In the genomic region with DNA sequence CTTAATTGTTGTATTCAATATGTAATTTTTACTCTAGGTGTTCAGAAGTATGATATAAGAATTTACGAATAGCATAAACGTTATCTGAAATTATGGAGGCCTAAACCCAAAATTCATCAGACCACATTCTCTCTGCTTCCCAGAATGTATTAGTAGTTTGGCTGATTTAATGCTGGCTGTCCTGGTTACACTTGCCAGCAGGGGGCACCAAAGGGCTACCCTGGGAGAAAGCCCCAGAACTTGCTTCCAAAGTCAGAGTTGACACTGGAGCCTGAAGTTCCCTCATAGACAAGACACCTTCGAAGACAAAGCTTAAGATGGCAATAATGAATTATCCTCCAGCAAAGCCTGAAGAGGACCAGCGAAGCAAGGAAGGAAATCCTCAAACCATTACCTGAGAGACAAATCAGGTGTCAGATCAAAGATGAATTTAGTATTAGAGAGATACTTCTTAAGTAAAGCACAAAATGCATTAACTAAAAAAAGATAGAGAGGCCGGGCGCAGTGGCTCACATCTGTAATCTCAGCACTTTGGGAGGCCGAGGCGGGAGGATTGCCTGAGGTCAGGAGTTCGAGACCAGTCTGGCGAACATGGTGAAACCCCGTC, we compare ENCODE assay signal across 9 cellular contexts. TPM values are rescaled to one million over a fixed set of nuclear protein-coding genes. Genes with fewer than 3 reads are reported as not detected.
A peak's percentile ranks its signal among the peaks of the same experiment; 100 is the strongest.
DNase-seq lines count a peak whose midpoint lies in the region; ATAC-seq and TF ChIP-seq lines count a peak whose summit lies in the region.
"Had no signal": no experiment of that assay in that cellular context is flagged by ENCODE, and none has a peak within 500 bp of the region (broad histone marks: within the 10 kb centered on the region; RNA-seq: fewer than 3 reads in every experiment).

No MANE protein-coding gene starts in this region.

- TF ChIP-seq CTCF in DOHH2 (IDR thresholded peaks at IDR 0.05; ENCODE audit: low read depth, low read length, poor library complexity, severe bottlenecking) (peak; percentile 68), kidney epithelial cell (IDR thresholded peaks at IDR 0.05; ENCODE audit: insufficient read depth, low read length, poor library complexity, severe bottlenecking) (peak; percentile 71)

- H3K27ac ChIP-seq in DOHH2 (ENCODE audit: low read depth, low read length) = no peak overlapping the region

- H3K36me3 Mint-ChIP-seq in activated naive CD8-positive, alpha-beta T cell treated with anti-CD3 and anti-CD28 coated beads, Interleukin-2, amount 50 U/mL, for 24 hours (ENCODE audit: low read depth) = no peaks in the 10 kb centered on the region

- H3K4me3 Mint-ChIP-seq in activated naive CD8-positive, alpha-beta T cell treated with anti-CD3 and anti-CD28 coated beads, Interleukin-2, amount 50 U/mL, for 24 hours = no peak overlapping the region

- no peaks in the 10 kb centered on the region for H3K79me2 ChIP-seq in DOHH2 (ENCODE audit: control insufficient read depth, low read length)

- no peak for ATAC-seq in activated naive CD8-positive, alpha-beta T cell treated with anti-CD3 and anti-CD28 coated beads, Interleukin-2, amount 50 U/mL, for 24 hours
- ATAC-seq in HG03139 (IDR thresholded peaks at IDR 0.05; ENCODE audit: unreplicated experiment) = no peak
- no peak for ATAC-seq in GM18519 (IDR thresholded peaks at IDR 0.05; ENCODE audit: low FRiP score, unreplicated experiment)

- peak; percentile 26 for DNase-seq in H4 (ENCODE audit: low spot score)
- peak; percentile 50 for DNase-seq in SK-N-DZ (ENCODE audit: low spot score)
- DNase-seq in activated naive CD8-positive, alpha-beta T cell treated with anti-CD3 and anti-CD28 coated beads, Interleukin-2, amount 50 U/mL, for 24 hours = peak; percentile 50
- DNase-seq in kidney epithelial cell (ENCODE audit: low read depth) = no peak
- peak; percentile 32 for DNase-seq in stimulated activated CD8-positive, alpha-beta memory T cell treated with anti-CD3 and anti-CD28 coated beads, Interleukin-12 subunit alpha, Interleukin-12 subunit beta, amount 100 ng/mL, for 1 hour (ENCODE audit: low read depth)

- no peaks in the 10 kb centered on the region for H3K9me3 Mint-ChIP-seq in activated naive CD8-positive, alpha-beta T cell treated with anti-CD3 and anti-CD28 coated beads, Interleukin-2, amount 50 U/mL, for 24 hours

- no peaks in the 10 kb centered on the region for H3K4me1 ChIP-seq in DOHH2 (ENCODE audit: control insufficient read depth, low read length)

- no peaks in the 10 kb centered on the region for H3F3A ChIP-seq in DOHH2 (ENCODE audit: control insufficient read depth, insufficient read depth)

- H3K4me3 ChIP-seq in DOHH2 (ENCODE audit: low read length) (no peak overlapping the region), kidney epithelial cell (ENCODE audit: low read depth, low read length) (no peak overlapping the region)

- H3K9me3 ChIP-seq in DOHH2 (ENCODE audit: control insufficient read depth, insufficient read depth, low read length) = no peaks in the 10 kb centered on the region

- no peak overlapping the region for H3K27ac Mint-ChIP-seq in activated naive CD8-positive, alpha-beta T cell treated with anti-CD3 and anti-CD28 coated beads, Interleukin-2, amount 50 U/mL, for 24 hours

- H3K9me2 ChIP-seq in DOHH2 (replicated peaks; ENCODE audit: control insufficient read depth, low read length) = no peaks in the 10 kb centered on the region

- peaks cover 3% of the 10 kb centered on the region for H3K27me3 Mint-ChIP-seq in activated naive CD8-positive, alpha-beta T cell treated with anti-CD3 and anti-CD28 coated beads, Interleukin-2, amount 50 U/mL, for 24 hours

- H3K27me3 ChIP-seq in DOHH2 (ENCODE audit: control insufficient read depth, low read length) = no peaks in the 10 kb centered on the region
- H3K27me3 ChIP-seq in kidney epithelial cell (ENCODE audit: control insufficient read depth, insufficient read depth, low read length) = no peaks in the 10 kb centered on the region

- H3K4me2 ChIP-seq in DOHH2 (ENCODE audit: low read length) = no peak overlapping the region

- H4K20me1 ChIP-seq in DOHH2 (ENCODE audit: control insufficient read depth, insufficient read depth, low read depth, low read length) = no peaks in the 10 kb centered on the region

- H3K36me3 ChIP-seq in DOHH2 (ENCODE audit: control insufficient read depth, low read length) = no peaks in the 10 kb centered on the region
- no peaks in the 10 kb centered on the region for H3K36me3 ChIP-seq in kidney epithelial cell (ENCODE audit: control insufficient read depth, insufficient read depth, low read length)

- no peaks in the 10 kb centered on the region for H3K4me1 Mint-ChIP-seq in activated naive CD8-positive, alpha-beta T cell treated with anti-CD3 and anti-CD28 coated beads, Interleukin-2, amount 50 U/mL, for 24 hours

RNA-seq across cellular contexts. Expression of a gene that starts 11.3 kb away (rescaled TPM):
- total RNA-seq in H4 (2014; rRNA removed; shearing (Covaris generic)) = 4.1 and 6.6 TPM in 2 replicates
- 5.3 and 6.6 TPM in 2 replicates for polyA plus RNA-seq in SK-N-DZ (2014; cell fraction: cytosol; rRNA removed)
- 5.2 and 8.4 TPM in 2 replicates for polyA plus RNA-seq in SK-N-DZ (2014; cell fraction: nucleus; rRNA removed)
- 7.0 and 9.0 TPM in 2 replicates for total RNA-seq in kidney epithelial cell

RNA-seq across cellular contexts. Expression of a gene that starts 58.0 kb away (rescaled TPM):
- total RNA-seq in H4 (2014; rRNA removed; shearing (Covaris generic)) = not detected in 2 replicates
- polyA plus RNA-seq in SK-N-DZ (2014; cell fraction: cytosol; rRNA removed) = not detected in 2 replicates
- not detected in 2 replicates for polyA plus RNA-seq in SK-N-DZ (2014; cell fraction: nucleus; rRNA removed)
- not detected in 2 replicates for total RNA-seq in kidney epithelial cell
- polyA plus RNA-seq: thymus had no signal
